In the genomic region with DNA sequence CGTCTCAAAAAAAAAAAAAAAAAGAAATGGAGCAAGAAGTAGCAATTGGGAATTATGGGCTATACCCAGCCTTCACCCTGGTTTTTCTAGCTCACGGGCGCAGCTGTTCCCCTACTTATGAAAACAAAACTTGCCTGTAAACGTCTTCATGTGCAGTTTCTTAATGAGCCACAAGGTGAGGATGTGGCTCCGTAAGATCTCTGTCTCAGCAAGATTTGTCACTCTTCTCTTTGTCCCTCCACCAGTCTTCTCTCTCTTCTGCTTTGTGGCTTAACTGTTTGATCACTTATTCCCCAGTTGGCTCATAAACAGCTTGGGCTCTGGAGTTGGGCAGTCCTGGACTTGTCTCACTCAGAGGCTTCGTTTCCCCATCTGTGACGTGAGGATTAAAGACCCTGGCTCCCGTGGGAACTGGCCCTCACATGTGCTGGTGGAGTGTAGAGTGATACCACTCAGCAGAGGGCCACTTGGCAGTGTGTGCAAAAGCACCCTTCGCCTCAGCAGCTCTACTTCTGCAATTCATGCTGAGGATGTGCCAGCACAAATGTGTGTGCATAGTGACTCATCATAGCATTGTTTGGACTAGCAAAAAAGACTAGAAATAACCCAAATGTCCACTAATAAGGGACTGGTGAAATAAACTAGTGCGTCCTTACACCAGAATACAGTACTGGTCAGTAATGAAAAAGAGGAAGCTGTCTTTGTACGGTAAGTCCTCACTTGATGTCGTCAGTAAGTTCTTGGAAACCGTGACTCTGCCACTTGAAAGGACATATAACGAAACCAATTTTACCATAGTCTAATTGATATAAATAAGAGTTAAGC, we compare ENCODE assay signal across 9 cellular contexts. TPM values are rescaled to one million over a fixed set of nuclear protein-coding genes. Genes with fewer than 3 reads are reported as not detected.
DNase-seq lines count a peak whose midpoint lies in the region; ATAC-seq, FAIRE-seq and TF ChIP-seq lines count a peak whose summit lies in the region.
"Had no signal": no experiment of that assay in that cellular context is flagged by ENCODE, and none has a peak within 500 bp of the region (broad histone marks: within the 10 kb centered on the region; RNA-seq: fewer than 3 reads in every experiment).

No MANE protein-coding gene starts in this region.

- H3K27ac ChIP-seq in SJCRH30 = peak overlapping the region; percentile 76
- H3K27ac ChIP-seq in brain microvascular endothelial cell = peak overlapping the region; percentile 72
- peak overlapping the region in 1 of 2 donors; percentile 90 for H3K27ac ChIP-seq in small intestine (ENCODE audit: low read depth in 1 of 2, low read length in 1 of 2)

- DNase-seq in NCI-H345 (lab: John Stamatoyannopoulos, UW) (peak; percentile 41), NCI-H345 treated with DMSO at 0.1 percent for 48 hours (lab: John Stamatoyannopoulos, UW; ENCODE audit: unreplicated experiment) (no peak), HuH-7 (ENCODE audit: low spot score) (peak; percentile 43), SJCRH30 (peak; percentile 92 to 96), brain microvascular endothelial cell (peak; percentile 85), islet precursor cell (peak; percentile 58), small intestine (peak; percentile 70)

- WGBS in small intestine, 3 donors = 39 to 48% (median 46%) methylated on average over 14 of the region's 14 CpGs

- in situ Hi-C loops in brain microvascular endothelial cell (cut with HindIII; ENCODE audit: low pct_ligation_motif_present, low sequenced_read_pairs) = no loop called here

- H3K36me3 ChIP-seq in SJCRH30 = 0 out of 2 replicates have a peak, but pooled peaks cover 2% of the 10 kb centered on the region
- H3K36me3 ChIP-seq in brain microvascular endothelial cell (replicated peaks) = peaks cover under 1% of the 10 kb centered on the region
- H3K36me3 ChIP-seq in small intestine (ENCODE audit: control insufficient read depth in 2 of 2, insufficient read depth in 2 of 2, low read length in 2 of 2) = no peaks in the 10 kb centered on the region

- H3K27me3 ChIP-seq in SJCRH30 (no peaks in the 10 kb centered on the region), brain microvascular endothelial cell (replicated peaks) (no peaks in the 10 kb centered on the region), small intestine (ENCODE audit: control insufficient read depth in 2 of 2, insufficient read depth in 2 of 2, low read length in 2 of 2) (no peaks in the 10 kb centered on the region)

- H3K9me3 ChIP-seq in SJCRH30 (replicated peaks) = no peaks in the 10 kb centered on the region
- no peaks in the 10 kb centered on the region for H3K9me3 ChIP-seq in small intestine (ENCODE audit: control insufficient read depth, low read depth)

- no peak overlapping the region for H3K4me3 ChIP-seq in SJCRH30
- no peak overlapping the region for H3K4me3 ChIP-seq in brain microvascular endothelial cell (ENCODE audit: low read depth, low read length)
- no peak overlapping the region for H3K4me3 ChIP-seq in small intestine (ENCODE audit: low read depth in 1 of 2, low read length in 2 of 2)

- TF ChIP-seq CTCF in brain microvascular endothelial cell (IDR thresholded peaks at IDR 0.05; ENCODE audit: low read depth, low read length, missing control alignments) = peak; percentile 69

- peaks cover 14% of the 10 kb centered on the region for H3K4me1 ChIP-seq in SJCRH30
- H3K4me1 ChIP-seq in small intestine (ENCODE audit: control insufficient read depth in 2 of 2, insufficient read depth in 1 of 2, low read depth in 1 of 2, low read length in 1 of 2) = peaks cover 0 to 13% of the 10 kb centered on the region in 2 donors

- ATAC-seq in GM21619 (IDR thresholded peaks at IDR 0.05; ENCODE audit: unreplicated experiment) = peak; percentile 77

- no peak for FAIRE-seq in small intestine (lab: Jason Lieb, UNC)
- FAIRE-seq: G401.6 had no signal

RNA-seq across cellular contexts. Expression of a gene that starts 8.7 kb away (rescaled TPM):
- total RNA-seq in SJCRH30 (2014; rRNA removed; shearing (Covaris generic)) = 13.7 and 14.1 TPM in 2 replicates
- polyA plus RNA-seq in small intestine = 1 to 10 TPM in 2 of 3 donors, under 1 TPM in 1; 0.89 to 7.0 (median 2.4) TPM
